ENCODE assay signal across 9 cellular contexts in the genomic region with DNA sequence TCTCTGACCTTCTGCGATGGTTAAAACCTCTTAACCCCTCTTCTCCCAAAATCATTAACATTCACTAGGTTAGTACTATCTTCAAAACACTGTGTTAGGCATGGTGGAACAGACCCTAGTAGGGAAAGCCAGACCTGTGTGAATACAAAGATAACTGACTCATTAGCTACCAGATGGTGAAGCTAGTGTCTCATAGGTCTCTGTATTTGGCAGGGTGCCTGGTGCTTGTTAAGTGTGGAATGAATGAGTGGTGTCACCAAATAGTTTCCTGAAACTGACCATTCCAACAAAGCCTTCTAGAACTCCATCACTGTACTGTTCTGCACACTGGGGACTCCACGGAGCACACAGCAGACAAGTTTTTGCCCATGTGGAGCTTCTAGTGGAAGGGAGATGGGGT. TPM values are rescaled to one million over a fixed set of nuclear protein-coding genes. Genes with fewer than 3 reads are reported as not detected.
DNase-seq lines count a peak whose midpoint lies in the region; ATAC-seq and TF ChIP-seq lines count a peak whose summit lies in the region.
"Had no signal": no experiment of that assay in that cellular context is flagged by ENCODE, and none has a peak within 500 bp of the region (broad histone marks: within the 10 kb centered on the region; RNA-seq: fewer than 3 reads in every experiment).

No MANE protein-coding gene starts in this region.

- no peaks in the 10 kb centered on the region for H3K4me1 ChIP-seq in A673 (ENCODE audit: insufficient read depth, low read length, poor library complexity, severe bottlenecking)

- intact Hi-C loops in A673 (cut with micrococcal nuclease; ENCODE audit: unreplicated experiment), result no loop called here

- no peaks in the 10 kb centered on the region for H3K36me3 ChIP-seq in A673 (ENCODE audit: insufficient read depth, low read length, poor library complexity, severe bottlenecking)

- no TSS peak for BruUV-seq in A673 (replicated peaks; lab: Mats Ljungman, UMichigan)

- POLR2A ChIA-PET in A673 (lab: Charles Lee; ENCODE audit: low non-redundant PET), result no interaction called here

- DNase-seq in A673 (ENCODE audit: low spot score), result peak; percentile 41
- peak; percentile 90 for DNase-seq in GM04503 (ENCODE audit: low read depth)
- peak; percentile 95 for DNase-seq in RPMI7951 (ENCODE audit: low read depth)
- DNase-seq in fibroblast of pulmonary artery (ENCODE audit: low read depth), result peak; percentile 31
- no peak for DNase-seq in substantia nigra (lab: John Stamatoyannopoulos, UW)
- no peak for DNase-seq in occipital lobe (lab: John Stamatoyannopoulos, UW)
- DNase-seq: Karpas-422 had no signal

- H3K27ac ChIP-seq in A673 (ENCODE audit: low read depth, low read length, poor library complexity, severe bottlenecking) (no peak overlapping the region), substantia nigra (ENCODE audit: low read depth, low read length, poor library complexity, severe bottlenecking) (no peak overlapping the region)

- no peaks in the 10 kb centered on the region for H3K9me3 ChIP-seq in A673 (ENCODE audit: low read depth, low read length, poor library complexity, severe bottlenecking)

- TF ChIP-seq CTCF in A673 (conservative IDR thresholded peaks at IDR 0.05; ENCODE audit: low read depth, low read length) (no peak), fibroblast of pulmonary artery (IDR thresholded peaks at IDR 0.05; ENCODE audit: low read length, missing control alignments) (no peak)

- no peaks in the 10 kb centered on the region for H3K27me3 ChIP-seq in A673 (replicated peaks; ENCODE audit: insufficient read depth, low read depth, low read length, poor library complexity)

- ATAC-seq in GM18858 (IDR thresholded peaks at IDR 0.05; ENCODE audit: unreplicated experiment) (no peak), HG02852 (IDR thresholded peaks at IDR 0.05; ENCODE audit: unreplicated experiment) (no peak)

- no peak overlapping the region for H3K4me3 ChIP-seq in A673 (ENCODE audit: low read depth, low read length, poor library complexity, severe bottlenecking)
- no peak overlapping the region for H3K4me3 ChIP-seq in fibroblast of pulmonary artery (replicated peaks; ENCODE audit: low read depth, low read length)

- CTCF ChIA-PET in A673 (lab: Charles Lee), result no interaction called here

RNA-seq across cellular contexts. Expression of a gene that starts 27.7 kb away (rescaled TPM):
- total RNA-seq in A673 (2021) (115 and 125 TPM in 2 replicates), occipital lobe (129 TPM)
- 56.9 and 59.5 TPM in 2 replicates for total RNA-seq in RPMI7951 (2014; rRNA removed; shearing (Covaris generic))

Comparison
In these comparisons a context has a peak if more than half of its experiments do, and no peak if none do; other contexts are left out.
1. DNase-seq: peak in A673 (single experiment), GM04503 (single experiment), RPMI7951 (single experiment) and fibroblast of pulmonary artery (single experiment); none in substantia nigra (0 of 49) and occipital lobe (single experiment).